In the genomic region with DNA sequence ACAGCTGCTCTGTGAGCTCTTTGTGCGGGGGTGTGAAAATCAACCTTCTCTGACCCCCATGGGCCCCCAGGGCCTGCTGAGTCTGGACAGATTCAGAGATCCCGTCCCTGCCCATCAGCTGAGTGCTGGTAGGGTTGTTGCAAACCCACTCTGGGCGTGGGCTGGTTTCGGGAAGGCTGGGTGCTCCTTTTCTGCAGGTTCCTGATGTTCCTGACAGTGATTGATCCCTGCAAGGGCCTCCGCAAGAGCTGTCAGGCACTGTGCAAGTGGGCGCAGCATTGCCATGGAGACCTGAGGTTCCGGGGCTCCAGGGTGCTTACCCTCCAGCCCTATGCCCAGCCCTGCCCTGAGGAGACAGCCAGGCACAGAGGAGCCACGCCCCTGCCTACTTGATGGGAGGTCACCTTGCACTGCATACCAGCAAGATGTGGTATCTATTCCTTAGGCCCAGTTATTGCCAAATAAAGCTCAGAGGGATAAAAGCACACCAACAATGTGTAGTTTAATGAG, we compare ENCODE assay signal across 31 cellular contexts. TPM values are rescaled to one million over a fixed set of nuclear protein-coding genes. Genes with fewer than 3 reads are reported as not detected.
DNase-seq lines count a peak whose midpoint lies in the region; ATAC-seq, FAIRE-seq and TF ChIP-seq lines count a peak whose summit lies in the region.
"Had no signal": no experiment of that assay in that cellular context is flagged by ENCODE, and none has a peak within 500 bp of the region (broad histone marks: within the 10 kb centered on the region; RNA-seq: fewer than 3 reads in every experiment).

No MANE protein-coding gene starts in this region.

- no peak overlapping the region for H3K27ac Mint-ChIP-seq in activated CD4-positive, alpha-beta T cell treated with anti-CD3 and anti-CD28 coated beads for 36 hours
- H3K27ac Mint-ChIP-seq: activated naive CD4-positive, alpha-beta T cell treated with anti-CD3 and anti-CD28 coated beads, Interleukin-2, amount 10 ng/mL, durations not matched to agents 7 days and 5 days; CD4-positive, CD25-positive, alpha-beta regulatory T cell; nephron progenitor cell; T-helper 1 cell treated with Interleukin-12 subunit alpha and Interleukin-12 subunit beta and Interleukin-4 antibody, amounts not matched to agents 30 μg/mL and 1 μg/mL, for 36 hours had no signal

- H3K27ac ChIP-seq in left ventricle myocardium inferior (replicated peaks) (peak overlapping the region; percentile 8), osteoblast (ENCODE audit: low read depth, low read length) (no peak overlapping the region)
- H3K27ac ChIP-seq: prostate gland, skin epidermis had no signal

- no peak for FAIRE-seq in RCC 7860 (lab: Jason Lieb, UNC)
- FAIRE-seq: bronchial epithelial cell, D721Med, endothelial cell of umbilical vein, GM12878, H54 had no signal

- no peak for ATAC-seq in activated CD4-positive, alpha-beta T cell treated with anti-CD3 and anti-CD28 coated beads for 36 hours
- ATAC-seq: GM12878 had no signal

- no peaks in the 10 kb centered on the region for H3K79me2 ChIP-seq in osteoblast (ENCODE audit: insufficient read depth, low read length)

- no peak overlapping the region for H3K4me3 Mint-ChIP-seq in activated CD4-positive, alpha-beta T cell treated with anti-CD3 and anti-CD28 coated beads for 36 hours
- H3K4me3 Mint-ChIP-seq: activated naive CD4-positive, alpha-beta T cell treated with anti-CD3 and anti-CD28 coated beads, Interleukin-2, amount 10 ng/mL, durations not matched to agents 7 days and 5 days; nephron progenitor cell; T-helper 1 cell treated with Interleukin-12 subunit alpha and Interleukin-12 subunit beta and Interleukin-4 antibody, amounts not matched to agents 30 μg/mL and 1 μg/mL, for 36 hours had no signal

- H2AFZ ChIP-seq in osteoblast (ENCODE audit: low read length) = no peak overlapping the region

- H3K27me3 Mint-ChIP-seq in activated CD4-positive, alpha-beta T cell treated with anti-CD3 and anti-CD28 coated beads for 36 hours = no peaks in the 10 kb centered on the region
- H3K27me3 Mint-ChIP-seq: CD4-positive, CD25-positive, alpha-beta regulatory T cell had no signal

- peak; percentile 3 for DNase-seq in activated CD4-positive, alpha-beta T cell treated with anti-CD3 and anti-CD28 coated beads for 36 hours
- DNase-seq in activated CD4-positive, alpha-beta T cell treated with anti-CD3 and anti-CD28 coated beads for 4 hours = no peak
- DNase-seq in left ventricle myocardium inferior (no peak), osteoblast (ENCODE audit: insufficient read length, low spot score, missing footprints) (peak; percentile 76), ureter (ENCODE audit: low spot score) (peak; percentile 41), SKM-1 treated with dmso at 0.1 percent for 144 hours (lab: John Stamatoyannopoulos, UW; ENCODE audit: unreplicated experiment) (no peak), RCC 7860 (ENCODE audit: low spot score) (no peak), HuH-7.5 (ENCODE audit: low spot score) (no peak)
- DNase-seq: 8988T; activated CD4-positive, alpha-beta T cell treated with anti-CD3 and anti-CD28 coated beads for 48 hours; activated naive CD4-positive, alpha-beta T cell treated with anti-CD3 and anti-CD28 coated beads, Interleukin-2, amount 10 ng/mL, durations not matched to agents 7 days and 5 days; activated T-cell treated with anti-CD3 and anti-CD28 coated beads, Interleukin-2, amount 50 U/mL, for 48 hours; amniotic stem cell; CD4-positive, CD25-positive, alpha-beta regulatory T cell; Kasumi-1; MV-4-11; NCI-H1694 treated with DMSO at 0.1 percent for 48 hours; NCI-H2171 treated with DMSO at 0.1 percent for 48 hours; NCI-H524; nephron progenitor cell; stimulated activated CD4-positive, alpha-beta T cell treated with anti-CD3 and anti-CD28 coated beads, Interleukin-1b, Interleukin-23, amount 100 ng/mL, for 48 hours had no signal

- CTCF ChIA-PET in activated CD4-positive, alpha-beta T cell treated with anti-CD3 and anti-CD28 coated beads for 36 hours (lab: Charles Lee) = interaction anchor here (0.6 kb wide), 1 partner anchor 80 kb away, joined by 3 read pairs; no protein-coding TSS in a partner anchor

- H3K4me1 ChIP-seq in left ventricle myocardium inferior = peaks cover 23% of the 10 kb centered on the region
- H3K4me1 ChIP-seq in osteoblast (ENCODE audit: insufficient read depth, low read length) = no peaks in the 10 kb centered on the region
- H3K4me1 ChIP-seq: Peyer's patch, prostate gland had no signal

- TF ChIP-seq CTCF in left ventricle myocardium inferior (IDR thresholded peaks at IDR 0.05; ENCODE audit: borderline replicate concordance) (no peak), osteoblast (IDR thresholded peaks at IDR 0.05; ENCODE audit: extremely low read depth, low read depth, low read length) (no peak)

- H3K36me3 ChIP-seq in left ventricle myocardium inferior = no peaks in the 10 kb centered on the region
- H3K36me3 ChIP-seq in osteoblast (ENCODE audit: insufficient read depth, low read length) = no peaks in the 10 kb centered on the region
- H3K36me3 ChIP-seq: heart left ventricle, Peyer's patch, prostate gland had no signal

- no peaks in the 10 kb centered on the region for H3K4me1 Mint-ChIP-seq in activated CD4-positive, alpha-beta T cell treated with anti-CD3 and anti-CD28 coated beads for 36 hours
- H3K4me1 Mint-ChIP-seq: activated naive CD4-positive, alpha-beta T cell treated with anti-CD3 and anti-CD28 coated beads, Interleukin-2, amount 10 ng/mL, durations not matched to agents 7 days and 5 days; CD4-positive, CD25-positive, alpha-beta regulatory T cell had no signal

- H3K4me2 ChIP-seq in osteoblast (ENCODE audit: insufficient read depth, low read length) = no peak overlapping the region

- H3K9me3 ChIP-seq in left ventricle myocardium inferior (replicated peaks) (no peaks in the 10 kb centered on the region), osteoblast (ENCODE audit: low read depth, low read length) (no peaks in the 10 kb centered on the region)
- H3K9me3 ChIP-seq: heart left ventricle, Peyer's patch, prostate gland had no signal

- H3K4me3 ChIP-seq in left ventricle myocardium inferior (no peak overlapping the region), osteoblast (ENCODE audit: insufficient read depth, low read length) (no peak overlapping the region)
- H3K4me3 ChIP-seq: GM12878, heart left ventricle, Peyer's patch, prostate gland, skin epidermis had no signal

- H3K9me3 Mint-ChIP-seq in activated CD4-positive, alpha-beta T cell treated with anti-CD3 and anti-CD28 coated beads for 36 hours (ENCODE audit: low read depth) = no peaks in the 10 kb centered on the region
- H3K9me3 Mint-ChIP-seq: nephron progenitor cell; T-helper 1 cell treated with Interleukin-12 subunit alpha and Interleukin-12 subunit beta and Interleukin-4 antibody, amounts not matched to agents 30 μg/mL and 1 μg/mL, for 36 hours had no signal

- intact Hi-C loops in activated CD4-positive, alpha-beta T cell treated with anti-CD3 and anti-CD28 coated beads for 36 hours (cut with DNase I, micrococcal nuclease) = no loop called here
- intact Hi-C loops in left ventricle myocardium inferior (cut with micrococcal nuclease) = no loop called here

- no peaks in the 10 kb centered on the region for H3K36me3 Mint-ChIP-seq in activated CD4-positive, alpha-beta T cell treated with anti-CD3 and anti-CD28 coated beads for 36 hours (ENCODE audit: low read depth)
- H3K36me3 Mint-ChIP-seq: activated naive CD4-positive, alpha-beta T cell treated with anti-CD3 and anti-CD28 coated beads, Interleukin-2, amount 10 ng/mL, durations not matched to agents 7 days and 5 days; CD4-positive, CD25-positive, alpha-beta regulatory T cell had no signal

- no peaks in the 10 kb centered on the region for H4K20me1 ChIP-seq in osteoblast (ENCODE audit: insufficient read depth, low read length)

- H3K27me3 ChIP-seq in left ventricle myocardium inferior (ENCODE audit: low read depth) (no peaks in the 10 kb centered on the region), osteoblast (ENCODE audit: insufficient read depth, low read length) (peaks cover 32% of the 10 kb centered on the region)
- H3K27me3 ChIP-seq: heart left ventricle, Peyer's patch had no signal

- POLR2A ChIA-PET in activated CD4-positive, alpha-beta T cell treated with anti-CD3 and anti-CD28 coated beads for 36 hours (lab: Charles Lee) = no interaction called here

RNA-seq across cellular contexts. Expression of a gene that starts 44.3 kb away (rescaled TPM):
- total RNA-seq in activated CD4-positive, alpha-beta T cell treated with anti-CD3 and anti-CD28 coated beads for 36 hours = 1 to 10 TPM; 8.1 to 9.3 TPM
- total RNA-seq in left ventricle myocardium inferior (105 TPM), osteoblast (20.9 and 22.8 TPM in 2 replicates), ureter (63.5 TPM)

Comparison
In these comparisons a context has a peak if more than half of its experiments do, and no peak if none do; other contexts are left out.
1. DNase-seq: peak in activated CD4-positive, alpha-beta T cell treated with anti-CD3 and anti-CD28 coated beads for 36 hours (single experiment), osteoblast (single experiment) and ureter (single experiment); none in activated CD4-positive, alpha-beta T cell treated with anti-CD3 and anti-CD28 coated beads for 4 hours (0 of 2), left ventricle myocardium inferior (single experiment), SKM-1 treated with dmso at 0.1 percent for 144 hours (single experiment), RCC 7860 (single experiment) and HuH-7.5 (single experiment).